Comparison of ENCODE assay signal across 8 cellular contexts in genomic region chr15:32615871-32616426, GRCh38. TPM values are rescaled to one million over a fixed set of nuclear protein-coding genes. Genes with fewer than 3 reads are reported as not detected.
A peak's percentile ranks its signal among the peaks of the same experiment; 100 is the strongest.
DNase-seq lines count a peak whose midpoint lies in the region; ATAC-seq, FAIRE-seq and TF ChIP-seq lines count a peak whose summit lies in the region.
"Not testable (repeated sequence)": the region's sequence is repeated elsewhere in the genome, so short reads cannot be mapped to it uniquely, and the experiment has no call there.

No MANE protein-coding gene starts in this region.

- peak; percentile 17 for ATAC-seq in GM21423 (IDR thresholded peaks at IDR 0.05; ENCODE audit: unreplicated experiment)
- peak; percentile 19 for ATAC-seq in HG03175 (IDR thresholded peaks at IDR 0.05; ENCODE audit: unreplicated experiment)
- ATAC-seq in gastroesophageal sphincter = not testable (repeated sequence)
- peak; percentile 0 for ATAC-seq in naive thymus-derived CD4-positive, alpha-beta T cell

- peak overlapping the region; percentile 67 for H2AFZ ChIP-seq in astrocyte (ENCODE audit: low read depth, low read length)

- POLR2A ChIA-PET in naive thymus-derived CD4-positive, alpha-beta T cell (lab: Charles Lee) = not testable (repeated sequence)

- H3K27ac ChIP-seq in SJCRH30 = peak overlapping the region; percentile 98
- H3K27ac ChIP-seq in astrocyte (ENCODE audit: low read depth, low read length) = peak overlapping the region; percentile 66
- peak overlapping the region in 2 of 4 donors; percentile 75 to 85 for H3K27ac ChIP-seq in gastroesophageal sphincter
- H3K27ac ChIP-seq in naive thymus-derived CD4-positive, alpha-beta T cell (ENCODE audit: low read depth, low read length) = peak overlapping the region; percentile 45
- H3K27ac ChIP-seq in stomach = peak overlapping the region in 3 of 5 donors; percentile 80 to 82 (median 82)

- intact Hi-C loops in naive thymus-derived CD4-positive, alpha-beta T cell (cut with micrococcal nuclease); stomach (cut with DNase I; ENCODE audit: low total_unique reads): not testable (repeated sequence)

- not testable (repeated sequence) for H3K36me3 ChIP-seq in SJCRH30; astrocyte (ENCODE audit: insufficient read depth, low read length); gastroesophageal sphincter; naive thymus-derived CD4-positive, alpha-beta T cell (ENCODE audit: control insufficient read depth in 2 of 3, insufficient read depth in 3 of 3, low read length in 3 of 3); stomach

- H3K27me3 Mint-ChIP-seq in astrocyte (ENCODE audit: low read depth, unreplicated experiment); naive thymus-derived CD4-positive, alpha-beta T cell: not testable (repeated sequence)

- H4K20me1 ChIP-seq in astrocyte (ENCODE audit: insufficient read depth, low read length) = not testable (repeated sequence)

- H3K27ac Mint-ChIP-seq in astrocyte (ENCODE audit: unreplicated experiment) = peak overlapping the region; percentile 81
- H3K27ac Mint-ChIP-seq in naive thymus-derived CD4-positive, alpha-beta T cell = peak overlapping the region; percentile 86 to 99 (median 95)

- peaks cover 47% of the 10 kb centered on the region for H3K79me2 ChIP-seq in astrocyte (ENCODE audit: insufficient read depth, low read length)

- not testable (repeated sequence) for H3K36me3 Mint-ChIP-seq in astrocyte (ENCODE audit: low read depth, unreplicated experiment)
- H3K36me3 Mint-ChIP-seq in naive thymus-derived CD4-positive, alpha-beta T cell = peaks cover 0 to 11% (median 0%) of the 10 kb centered on the region in 5 donors

- H3K4me3 ChIP-seq in SJCRH30 = peak overlapping the region; percentile 91
- H3K4me3 ChIP-seq in astrocyte (ENCODE audit: insufficient read depth, low read depth, low read length) = peak overlapping the region; percentile 89
- H3K4me3 ChIP-seq in gastroesophageal sphincter = peak overlapping the region; percentile 53 to 80
- H3K4me3 ChIP-seq in naive thymus-derived CD4-positive, alpha-beta T cell (ENCODE audit: low read length) = peak overlapping the region; percentile 71
- H3K4me3 ChIP-seq in stomach = peak overlapping the region; percentile 47 to 65 (median 55)

- not testable (repeated sequence) for H3K27me3 ChIP-seq in SJCRH30; astrocyte (ENCODE audit: insufficient read depth, low read length); gastroesophageal sphincter; naive thymus-derived CD4-positive, alpha-beta T cell (ENCODE audit: control insufficient read depth in 2 of 2, insufficient read depth in 2 of 2, low read length in 2 of 2); stomach

- peak overlapping the region; percentile 88 for H3K9ac ChIP-seq in astrocyte (ENCODE audit: low read length)

- not testable (repeated sequence) for H3K9me3 ChIP-seq in SJCRH30 (replicated peaks); astrocyte (ENCODE audit: insufficient read depth, low read depth, low read length); gastroesophageal sphincter; naive thymus-derived CD4-positive, alpha-beta T cell (ENCODE audit: control insufficient read depth in 2 of 3, low read length in 3 of 3); stomach

- 0 to 1% methylated on average over 6 to 15 of the region's 24 CpGs for WGBS in gastroesophageal sphincter (ENCODE audit: low coverage in 1 of 2), 2 donors
- 0 to 2% (median 1%) methylated on average over 14 to 23 of the region's 24 CpGs for WGBS in stomach, 5 donors

- H3K9me3 Mint-ChIP-seq in astrocyte (ENCODE audit: unreplicated experiment); naive thymus-derived CD4-positive, alpha-beta T cell: not testable (repeated sequence)

- FAIRE-seq in astrocyte (lab: Jason Lieb, UNC) = not testable (repeated sequence)

- H3K4me3 Mint-ChIP-seq in astrocyte (ENCODE audit: unreplicated experiment) = peak overlapping the region; percentile 99
- H3K4me3 Mint-ChIP-seq in naive thymus-derived CD4-positive, alpha-beta T cell = peak overlapping the region; percentile 89 to 99 (median 96)

- not testable (repeated sequence) for TF ChIP-seq EP300 in gastroesophageal sphincter (IDR thresholded peaks at IDR 0.05); stomach (IDR thresholded peaks at IDR 0.05)

- not testable (repeated sequence) for TF ChIP-seq POLR2A in gastroesophageal sphincter (IDR thresholded peaks at IDR 0.05); stomach (IDR thresholded peaks at IDR 0.05)

- CTCF ChIA-PET in naive thymus-derived CD4-positive, alpha-beta T cell (lab: Charles Lee) = not testable (repeated sequence)

- H3K4me1 ChIP-seq in SJCRH30; astrocyte (ENCODE audit: insufficient read depth, low read length); naive thymus-derived CD4-positive, alpha-beta T cell (ENCODE audit: control insufficient read depth in 2 of 2, insufficient read depth in 2 of 2, low read length in 2 of 2); stomach: not testable (repeated sequence)
- peaks cover 0 to 15% (median 0%) of the 10 kb centered on the region in 3 donors for H3K4me1 ChIP-seq in gastroesophageal sphincter

- H3K4me1 Mint-ChIP-seq in astrocyte (ENCODE audit: low read depth, unreplicated experiment) = not testable (repeated sequence)
- H3K4me1 Mint-ChIP-seq in naive thymus-derived CD4-positive, alpha-beta T cell = peaks cover 9 to 20% (median 16%) of the 10 kb centered on the region in 7 donors

- TF ChIP-seq CTCF in astrocyte (IDR thresholded peaks at IDR 0.05; ENCODE audit: insufficient read depth, low read depth, low read length); gastroesophageal sphincter (IDR thresholded peaks at IDR 0.05); stomach (IDR thresholded peaks at IDR 0.05): not testable (repeated sequence)

- DNase-seq in Daoy (ENCODE audit: low read depth) (peak; percentile 10), SJCRH30 (peak; percentile 19 to 33)
- not testable (repeated sequence) for DNase-seq in astrocyte (ENCODE audit: low read depth); stomach
- DNase-seq in naive thymus-derived CD4-positive, alpha-beta T cell = peak in 1 of 9 donors; percentile 32

- peak overlapping the region; percentile 90 for H3K4me2 ChIP-seq in astrocyte (ENCODE audit: low read length)

RNA-seq across cellular contexts. Expression of gene ARHGAP11A, which starts 0.6 kb away (rescaled TPM):
- total RNA-seq in Daoy (2014; rRNA removed; shearing (Covaris generic)) = 53.3 and 56.7 TPM in 2 replicates
- total RNA-seq in SJCRH30 (2014; rRNA removed; shearing (Covaris generic)) = 75.8 and 86.1 TPM in 2 replicates
- total RNA-seq in astrocyte (9.3 and 15.5 TPM in 2 replicates), gastroesophageal sphincter (1 to 10 TPM; 1.6 to 2.4 (median 2.2) TPM), stomach (10 to 100 TPM in 3 of 5 donors, 1 to 10 TPM in 2; 2.2 to 13.9 (median 11.4) TPM)
- 100 to 1,000 TPM in 1 of 5 experiments, 1 to 10 TPM in 4; 5.0 to 101 (median 5.9) TPM for total RNA-seq in naive thymus-derived CD4-positive, alpha-beta T cell
- 1 to 10 TPM; 2.1 to 2.3 TPM for polyA plus RNA-seq in naive thymus-derived CD4-positive, alpha-beta T cell
- 1 to 10 TPM; 3.2 to 6.2 (median 6.1) TPM for polyA plus RNA-seq in stomach

RNA-seq across cellular contexts. Expression of gene GOLGA8N, which starts 22.7 kb away (rescaled TPM):
- total RNA-seq in Daoy (2014; rRNA removed; shearing (Covaris generic)) = 0.23 and 0.51 TPM in 2 replicates
- 1.4 and 1.9 TPM in 2 replicates for total RNA-seq in SJCRH30 (2014; rRNA removed; shearing (Covaris generic))
- total RNA-seq in astrocyte (3.0 and 5.0 TPM in 2 replicates), gastroesophageal sphincter (10 to 100 TPM in 1 of 4 donors, 1 to 10 TPM in 3; 2.8 to 17.0 (median 8.2) TPM), stomach (10 to 100 TPM in 1 of 5 donors, 1 to 10 TPM in 4; 2.0 to 17.8 (median 4.9) TPM)
- 10 to 100 TPM in 4 of 5 experiments, 1 to 10 TPM in 1; 9.8 to 19.4 (median 14.1) TPM for total RNA-seq in naive thymus-derived CD4-positive, alpha-beta T cell
- under 1 TPM in 1 of 2 donors, not detected in 1; 0.28 TPM for polyA plus RNA-seq in naive thymus-derived CD4-positive, alpha-beta T cell
- polyA plus RNA-seq in stomach = 1 to 10 TPM; 1.4 to 5.1 (median 1.8) TPM

RNA-seq across cellular contexts. Expression of gene SCG5, which starts 25.6 kb away (rescaled TPM):
- total RNA-seq in Daoy (2014; rRNA removed; shearing (Covaris generic)) = 1.8 and 3.0 TPM in 2 replicates
- 0.36 and 0.41 TPM in 2 replicates for total RNA-seq in SJCRH30 (2014; rRNA removed; shearing (Covaris generic))
- total RNA-seq in astrocyte (12.1 and 14.7 TPM in 2 replicates), gastroesophageal sphincter (1 to 10 TPM in 3 of 4 donors, under 1 TPM in 1; 0.87 to 6.3 (median 4.5) TPM), stomach (10 to 100 TPM in 1 of 5 donors, 1 to 10 TPM in 1, not detected in 3; 2.9 to 16.5 TPM)
- 1 to 10 TPM in 1 of 5 experiments, under 1 TPM in 3, not detected in 1; 0.37 to 2.8 (median 0.68) TPM for total RNA-seq in naive thymus-derived CD4-positive, alpha-beta T cell
- polyA plus RNA-seq in naive thymus-derived CD4-positive, alpha-beta T cell = under 1 TPM in 1 of 2 donors, not detected in 1; 0.49 TPM
- polyA plus RNA-seq in stomach = 1 to 10 TPM; 1.4 to 7.3 (median 3.9) TPM
